Comparison of ENCODE assay signal across 8 cellular contexts in the genomic region with DNA sequence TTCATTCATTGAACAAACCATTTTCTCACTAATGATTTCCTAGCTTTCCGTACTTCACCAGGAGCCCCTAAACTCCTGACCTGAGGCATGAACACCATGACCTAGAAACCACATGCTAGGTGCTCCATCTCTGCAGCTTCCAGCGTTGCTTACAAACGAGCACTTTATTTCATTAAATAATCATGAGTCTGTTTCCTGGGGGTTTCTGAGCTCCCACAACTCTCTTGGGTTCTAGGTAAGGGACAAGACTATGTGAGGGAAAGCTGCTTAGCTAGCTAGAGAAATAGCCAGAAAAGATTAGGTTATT. TPM values are rescaled to one million over a fixed set of nuclear protein-coding genes. Genes with fewer than 3 reads are reported as not detected.
DNase-seq lines count a peak whose midpoint lies in the region; ATAC-seq and TF ChIP-seq lines count a peak whose summit lies in the region.

No MANE protein-coding gene starts in this region.

- POLR2A ChIA-PET in Panc1 (lab: Charles Lee): interaction anchor here (1.4 kb wide), 1 partner anchor 30 kb away, joined by 4 read pairs; no protein-coding TSS in a partner anchor

- H3K36me3 ChIP-seq in DND-41 (ENCODE audit: insufficient read depth, low read length) (peaks cover 20% of the 10 kb centered on the region; the same call in 1 of the 2 replicates), Panc1 (ENCODE audit: control insufficient read depth, insufficient read depth, low read length) (no peaks in the 10 kb centered on the region; the same call in 1 of the 2 replicates), parathyroid adenoma (ENCODE audit: control insufficient read depth, insufficient read depth, low read length) (no peaks in the 10 kb centered on the region)

- in situ Hi-C loops in Panc1 (cut with HindIII; ENCODE audit: low pct_unique_long_range_greater_than_20kb, low sequenced_read_pairs): no loop called here

- peak overlapping the region; percentile 68 for H3K4me2 ChIP-seq in DND-41 (ENCODE audit: insufficient read depth, low read length)
- H3K4me2 ChIP-seq in parathyroid adenoma (ENCODE audit: low read length): peak overlapping the region; percentile 87

- H3K27me3 ChIP-seq in DND-41 (ENCODE audit: insufficient read depth, low read length, poor library complexity) (no peaks in the 10 kb centered on the region), Panc1 (ENCODE audit: control insufficient read depth, insufficient read depth, low read length) (no peaks in the 10 kb centered on the region), parathyroid adenoma (ENCODE audit: control insufficient read depth, insufficient read depth, low read length) (no peaks in the 10 kb centered on the region)

- H3K79me2 ChIP-seq in DND-41 (ENCODE audit: insufficient read depth, low read length) (peaks cover 87% of the 10 kb centered on the region), parathyroid adenoma (peaks cover 4% of the 10 kb centered on the region)

- H3K4me1 ChIP-seq in DND-41 (ENCODE audit: insufficient read depth, low read length): peaks cover 59% of the 10 kb centered on the region
- peaks cover 15% of the 10 kb centered on the region for H3K4me1 ChIP-seq in Panc1 (ENCODE audit: control insufficient read depth, insufficient read depth, low read length)
- H3K4me1 ChIP-seq in parathyroid adenoma: no peaks in the 10 kb centered on the region

- CTCF ChIA-PET in Panc1 (lab: Charles Lee): interaction anchor here (0.6 to 1.0 kb wide), 3 partner anchors 15 to 60 kb away, joined by 3 to 4 read pairs (median 3); no protein-coding TSS in a partner anchor

- peaks cover 32% of the 10 kb centered on the region for H4K20me1 ChIP-seq in DND-41 (ENCODE audit: insufficient read depth, low read length)

- intact Hi-C loops in Panc1 (cut with micrococcal nuclease; ENCODE audit: unreplicated experiment): loop anchor here (5.0 kb wide), 1 partner anchor 109 kb away; a partner anchor contains a TSS

- no peak overlapping the region for H2AFZ ChIP-seq in DND-41 (ENCODE audit: low read depth, low read length)
- H2AFZ ChIP-seq in parathyroid adenoma: no peak overlapping the region

- H3K4me3 ChIP-seq in DND-41 (ENCODE audit: low read depth in 1 of 2, low read length in 2 of 2): peak overlapping the region; percentile 64 to 66; a peak in 3 of 4 replicates
- H3K4me3 ChIP-seq in Panc1 (ENCODE audit: low read depth in 2 of 2, low read length in 2 of 2): peak overlapping the region; percentile 76 to 82
- peak overlapping the region; percentile 87 for H3K4me3 ChIP-seq in epithelial cell of proximal tubule (ENCODE audit: low read depth, low read length)
- peak overlapping the region; percentile 64 for H3K4me3 ChIP-seq in parathyroid adenoma (ENCODE audit: low read depth, low read length)

- TF ChIP-seq CTCF in DND-41 (IDR thresholded peaks at IDR 0.05; ENCODE audit: borderline replicate concordance, extremely low read depth, low read length, poor library complexity, severe bottlenecking) (no peak), Panc1 (IDR thresholded peaks at IDR 0.05) (peak; percentile 40), epithelial cell of proximal tubule (conservative IDR thresholded peaks at IDR 0.05; ENCODE audit: low read depth, low read length) (no peak), parathyroid adenoma (IDR thresholded peaks at IDR 0.05) (no peak), omental fat pad (IDR thresholded peaks at IDR 0.05) (no peak)

- DNase-seq in DND-41: no peak
- no peak for DNase-seq in Panc1 (ENCODE audit: low read depth, low spot score)
- DNase-seq in epithelial cell of proximal tubule (ENCODE audit: low read depth): no peak
- no peak for DNase-seq in NCI-H2081 treated with DMSO at 0.1 percent for 48 hours (lab: John Stamatoyannopoulos, UW)
- DNase-seq in NCI-H187 treated with DMSO at 0.1 percent for 48 hours (lab: John Stamatoyannopoulos, UW): no peak
- no peak for DNase-seq in omental fat pad (ENCODE audit: low spot score)

- ATAC-seq in DND-41 (ENCODE audit: insufficient read depth, low read depth) (no peak), Panc1 (no peak), omental fat pad (ENCODE audit: low FRiP score) (no peak), HG02610 (IDR thresholded peaks at IDR 0.05; ENCODE audit: unreplicated experiment) (no peak)

- H3K27ac ChIP-seq in DND-41 (ENCODE audit: low read length): peak overlapping the region; percentile 88
- peak overlapping the region; percentile 65 for H3K27ac ChIP-seq in Panc1 (ENCODE audit: low read length)
- H3K27ac ChIP-seq in parathyroid adenoma: no peak overlapping the region

- no peaks in the 10 kb centered on the region for H3K9me3 ChIP-seq in DND-41 (ENCODE audit: insufficient read depth, low read length, severe bottlenecking)
- no peaks in the 10 kb centered on the region for H3K9me3 ChIP-seq in Panc1 (ENCODE audit: control insufficient read depth, insufficient read depth, low read depth, low read length)
- H3K9me3 ChIP-seq in parathyroid adenoma (ENCODE audit: control insufficient read depth, low read length): no peaks in the 10 kb centered on the region

- H3K9ac ChIP-seq in DND-41 (ENCODE audit: low read depth, low read length) (peak overlapping the region; percentile 66), parathyroid adenoma (no peak overlapping the region)

- BruUV-seq in Panc1 (replicated peaks; lab: Mats Ljungman, UMichigan): no TSS peak

RNA-seq across cellular contexts. Expression of a gene that starts 1.3 kb away (rescaled TPM):
- 67.9 TPM for total RNA-seq in Panc1 (2021; ENCODE audit: unreplicated experiment)
- polyA plus RNA-seq in Panc1 (2012; ENCODE audit: insufficient read length): 76.6 TPM
- 66.7 and 84.3 TPM in 2 replicates for total RNA-seq in epithelial cell of proximal tubule
- total RNA-seq in omental fat pad: 10 to 100 TPM; 49.3 to 63.2 (median 59.6) TPM

RNA-seq across cellular contexts. Expression of a gene that starts 31.5 kb away (rescaled TPM):
- 19.7 TPM for total RNA-seq in Panc1 (2021; ENCODE audit: unreplicated experiment)
- 9.9 TPM for polyA plus RNA-seq in Panc1 (2012; ENCODE audit: insufficient read length)
- 6.8 and 16.8 TPM in 2 replicates for total RNA-seq in epithelial cell of proximal tubule
- 1 to 10 TPM; 2.3 to 5.8 (median 5.2) TPM for total RNA-seq in omental fat pad
